ENCODE assay signal across 17 cellular contexts in genomic region chr11:78295991-78296930, GRCh38.
DNase-seq lines count a peak whose midpoint lies in the region; TF ChIP-seq lines count a peak whose summit lies in the region.
"Had no signal": no experiment of that assay in that cellular context is flagged by ENCODE, and none has a peak within 500 bp of the region (broad histone marks: within the 10 kb centered on the region; RNA-seq: fewer than 3 reads in every experiment).

No MANE protein-coding gene starts in this region.

- H3K4me1 ChIP-seq in spleen = peaks cover 0 to 30% (median 7%) of the 10 kb centered on the region in 6 donors
- H3K4me1 ChIP-seq: A549 had no signal

- peak overlapping the region; percentile 6 for H3K27ac Mint-ChIP-seq in activated T-helper 2 cell treated with anti-CD3 and anti-CD28 coated beads, Interferon-gamma antibody, Interleukin-2, Interleukin-4, amounts not matched to agents 10 μg/mL and 5 μg/mL and 100 μg/mL, durations not matched to agents 14 hours and 24 hours and 36 hours
- peak overlapping the region; percentile 13 for H3K27ac Mint-ChIP-seq in type B pancreatic cell
- no peak overlapping the region for H3K27ac Mint-ChIP-seq in endothelial cell (ENCODE audit: unreplicated experiment)
- H3K27ac Mint-ChIP-seq: natural killer cell had no signal

- peak; percentile 10 for DNase-seq in NCI-H748 (lab: John Stamatoyannopoulos, UW; ENCODE audit: unreplicated experiment)
- no peak for DNase-seq in NCI-H748 treated with DMSO at 0.1 percent for 48 hours (lab: John Stamatoyannopoulos, UW)
- DNase-seq in activated T-helper 2 cell treated with anti-CD3 and anti-CD28 coated beads, Interferon-gamma antibody, Interleukin-2, Interleukin-4, amounts not matched to agents 10 μg/mL and 5 μg/mL and 100 μg/mL, durations not matched to agents 14 hours and 24 hours and 36 hours (ENCODE audit: low spot score) = no peak
- peak; percentile 74 for DNase-seq in kidney tubule cell (ENCODE audit: low spot score)
- DNase-seq in type B pancreatic cell (ENCODE audit: extremely low spot score, unreplicated experiment) = no peak
- DNase-seq in endothelial cell (ENCODE audit: low spot score) = no peak
- no peak for DNase-seq in H7
- no peak for DNase-seq in spleen
- DNase-seq: activated CD8-positive, alpha-beta memory T cell treated with anti-CD3 and anti-CD28 coated beads for 24 hours; activated gamma-delta T cell treated with Interleukin-2 at 50 U/mL for 16 hours; caudate nucleus; left colon; natural killer cell; NCI-H1092 treated with DMSO at 0.1 percent for 48 hours; NCI-H526; stomach had no signal

- no peak overlapping the region for H3K27ac ChIP-seq in spleen
- H3K27ac ChIP-seq: A549 had no signal

- 84 to 92% (median 91%) methylated on average over 8 of the region's 8 CpGs for WGBS in spleen, 5 donors

- no peaks in the 10 kb centered on the region for H3K36me3 ChIP-seq in H7 (replicated peaks; ENCODE audit: control insufficient read depth, insufficient read depth, low read length)
- no peaks in the 10 kb centered on the region for H3K36me3 ChIP-seq in spleen
- H3K36me3 ChIP-seq: stomach had no signal

- TF ChIP-seq CTCF in type B pancreatic cell (conservative IDR thresholded peaks at IDR 0.05) = no peak
- no peak for TF ChIP-seq CTCF in endothelial cell (IDR thresholded peaks at IDR 0.05; ENCODE audit: unreplicated experiment)
- no peak for TF ChIP-seq CTCF in spleen (IDR thresholded peaks at IDR 0.05 in 8 of 11, conservative IDR thresholded peaks at IDR 0.05 in 3 of 11)

- TF ChIP-seq POLR2A in spleen (IDR thresholded peaks at IDR 0.05) = no peak

- H3K27me3 ChIP-seq in H7 (ENCODE audit: control insufficient read depth, insufficient read depth, low read length) (no peaks in the 10 kb centered on the region), spleen (replicated peaks in 1 of 7) (no peaks in the 10 kb centered on the region)
- H3K27me3 ChIP-seq: stomach had no signal

- H3K27me3 Mint-ChIP-seq in activated T-helper 2 cell treated with anti-CD3 and anti-CD28 coated beads, Interferon-gamma antibody, Interleukin-2, Interleukin-4, amounts not matched to agents 10 μg/mL and 5 μg/mL and 100 μg/mL, durations not matched to agents 14 hours and 24 hours and 36 hours (ENCODE audit: low read depth) = no peaks in the 10 kb centered on the region
- H3K27me3 Mint-ChIP-seq in type B pancreatic cell = no peaks in the 10 kb centered on the region
- H3K27me3 Mint-ChIP-seq in endothelial cell (ENCODE audit: unreplicated experiment) = peaks cover 3% of the 10 kb centered on the region

- no peak overlapping the region for H3K4me3 Mint-ChIP-seq in activated T-helper 2 cell treated with anti-CD3 and anti-CD28 coated beads, Interferon-gamma antibody, Interleukin-2, Interleukin-4, amounts not matched to agents 10 μg/mL and 5 μg/mL and 100 μg/mL, durations not matched to agents 14 hours and 24 hours and 36 hours (ENCODE audit: low read depth)
- H3K4me3 Mint-ChIP-seq in type B pancreatic cell = no peak overlapping the region
- no peak overlapping the region for H3K4me3 Mint-ChIP-seq in endothelial cell (ENCODE audit: unreplicated experiment)
- H3K4me3 Mint-ChIP-seq: natural killer cell had no signal

- H3K9me3 ChIP-seq in spleen = no peaks in the 10 kb centered on the region
- H3K9me3 ChIP-seq: A549, stomach had no signal

- peaks cover 73% of the 10 kb centered on the region for H3K4me1 Mint-ChIP-seq in activated T-helper 2 cell treated with anti-CD3 and anti-CD28 coated beads, Interferon-gamma antibody, Interleukin-2, Interleukin-4, amounts not matched to agents 10 μg/mL and 5 μg/mL and 100 μg/mL, durations not matched to agents 14 hours and 24 hours and 36 hours (ENCODE audit: low read depth)
- H3K4me1 Mint-ChIP-seq in type B pancreatic cell (ENCODE audit: unreplicated experiment) (peaks cover 36% of the 10 kb centered on the region), endothelial cell (ENCODE audit: unreplicated experiment) (peaks cover 22% of the 10 kb centered on the region)
- H3K4me1 Mint-ChIP-seq: natural killer cell had no signal

- peaks cover 17% of the 10 kb centered on the region for H3K9me3 Mint-ChIP-seq in activated T-helper 2 cell treated with anti-CD3 and anti-CD28 coated beads, Interferon-gamma antibody, Interleukin-2, Interleukin-4, amounts not matched to agents 10 μg/mL and 5 μg/mL and 100 μg/mL, durations not matched to agents 14 hours and 24 hours and 36 hours
- H3K9me3 Mint-ChIP-seq in type B pancreatic cell (peaks cover 9% of the 10 kb centered on the region), endothelial cell (ENCODE audit: unreplicated experiment) (no peaks in the 10 kb centered on the region)
- H3K9me3 Mint-ChIP-seq: natural killer cell had no signal

- no peak overlapping the region for H3K4me3 ChIP-seq in H7 (ENCODE audit: insufficient read depth, low read depth, low read length)
- no peak overlapping the region for H3K4me3 ChIP-seq in spleen
- H3K4me3 ChIP-seq: A549, stomach had no signal

- peaks cover 59% of the 10 kb centered on the region for H3K36me3 Mint-ChIP-seq in activated T-helper 2 cell treated with anti-CD3 and anti-CD28 coated beads, Interferon-gamma antibody, Interleukin-2, Interleukin-4, amounts not matched to agents 10 μg/mL and 5 μg/mL and 100 μg/mL, durations not matched to agents 14 hours and 24 hours and 36 hours (ENCODE audit: low read depth)
- peaks cover 5% of the 10 kb centered on the region for H3K36me3 Mint-ChIP-seq in type B pancreatic cell
- peaks cover 3% of the 10 kb centered on the region for H3K36me3 Mint-ChIP-seq in endothelial cell (ENCODE audit: low read depth, unreplicated experiment)
- H3K36me3 Mint-ChIP-seq: natural killer cell had no signal

- intact Hi-C loops in activated T-helper 2 cell treated with anti-CD3 and anti-CD28 coated beads, Interferon-gamma antibody, Interleukin-2, Interleukin-4, amounts not matched to agents 10 μg/mL and 5 μg/mL and 100 μg/mL, durations not matched to agents 14 hours and 24 hours and 36 hours (cut with micrococcal nuclease) = loop anchor here (10.0 kb wide), 1 partner anchor 99 kb away; no protein-coding TSS in a partner anchor
- intact Hi-C loops in spleen (cut with DNase I; ENCODE audit: low total_unique reads) = no loop called here

Comparison
In these comparisons a context has a peak if more than half of its experiments do, and no peak if none do; other contexts are left out.
1. DNase-seq: peak in NCI-H748 (single experiment) and kidney tubule cell (single experiment); none in NCI-H748 treated with DMSO at 0.1 percent for 48 hours (single experiment), activated T-helper 2 cell treated with anti-CD3 and anti-CD28 coated beads, Interferon-gamma antibody, Interleukin-2, Interleukin-4, amounts not matched to agents 10 μg/mL and 5 μg/mL and 100 μg/mL, durations not matched to agents 14 hours and 24 hours and 36 hours (single experiment), type B pancreatic cell (single experiment), endothelial cell (single experiment), H7 (single experiment) and spleen (single experiment).